ENCODE assay signal across 25 cellular contexts in genomic region chr17:55435408-55435807, GRCh38.
"Had no signal": no experiment of that assay in that cellular context is flagged by ENCODE, and none has a peak within 500 bp of the region (broad histone marks: within the 10 kb centered on the region; RNA-seq: fewer than 3 reads in every experiment).

No MANE protein-coding gene starts in this region.

- FAIRE-seq: astrocyte, islet of Langerhans had no signal

- H3K27ac ChIP-seq: brain microvascular endothelial cell, left lung, right atrium auricular region, suprapubic skin, tibial artery, upper lobe of right lung had no signal

- H3K36me3 ChIP-seq: brain microvascular endothelial cell, left lung, right atrium auricular region, suprapubic skin, tibial artery, upper lobe of right lung had no signal

- H3K9me3 ChIP-seq: left lung, mucosa of descending colon, right atrium auricular region, suprapubic skin, tibial artery, upper lobe of right lung had no signal

- H3K27me3 ChIP-seq: brain microvascular endothelial cell, left lung, right atrium auricular region, suprapubic skin, tibial artery, upper lobe of right lung had no signal

- ATAC-seq: esophagus mucosa; left lung; mucosa of descending colon; natural killer cell treated with Interleukin-12 subunit alpha and Interleukin-12 subunit beta and Interleukin-15 and Interleukin-18, amount 100 ng/mL, for 72 hours; upper lobe of right lung had no signal

- H3K4me3 ChIP-seq: left lung, lung, mucosa of descending colon, right atrium auricular region, suprapubic skin, tibial artery, upper lobe of right lung had no signal

- DNase-seq: activated CD4-positive, alpha-beta memory T cell treated with anti-CD3 and anti-CD28 coated beads, Interleukin-2, amount 10 ng/mL, durations not matched to agents 7 days and 5 days; activated CD4-positive, alpha-beta T cell treated with anti-CD3 and anti-CD28 coated beads, Interleukin-2, amount 10 ng/mL, durations not matched to agents 7 days and 5 days; activated CD4-positive, CD25-positive, alpha-beta regulatory T cell treated with anti-CD3 and anti-CD28 coated beads, Interleukin-2, amount 50 U/mL, for 72 hours; activated CD8-positive, alpha-beta memory T cell treated with anti-CD3 and anti-CD28 coated beads, Interleukin-2, amount 50 U/mL, for 48 hours; activated gamma-delta T cell; activated naive CD4-positive, alpha-beta T cell treated with anti-CD3 and anti-CD28 coated beads, Interleukin-2, amount 10 ng/mL, durations not matched to agents 7 days and 5 days; activated naive CD8-positive, alpha-beta T cell treated with anti-CD3 and anti-CD28 coated beads, Interleukin-2, amount 10 ng/mL, durations not matched to agents 7 days and 5 days; activated T-cell treated with anti-CD3 and anti-CD28 coated beads, Interleukin-2, amount 50 U/mL, for 24 hours; cortex of kidney; endodermal cell; foreskin melanocyte; left lung; mesendoderm; mucosa of descending colon; stimulated activated CD4-positive, alpha-beta T cell treated with anti-CD3 and anti-CD28 coated beads, Interleukin-2, amount 100 ng/mL, for 48 hours; tibial artery; upper lobe of right lung had no signal
